Comparison of ENCODE assay signal across 2 cellular contexts in the genomic region with DNA sequence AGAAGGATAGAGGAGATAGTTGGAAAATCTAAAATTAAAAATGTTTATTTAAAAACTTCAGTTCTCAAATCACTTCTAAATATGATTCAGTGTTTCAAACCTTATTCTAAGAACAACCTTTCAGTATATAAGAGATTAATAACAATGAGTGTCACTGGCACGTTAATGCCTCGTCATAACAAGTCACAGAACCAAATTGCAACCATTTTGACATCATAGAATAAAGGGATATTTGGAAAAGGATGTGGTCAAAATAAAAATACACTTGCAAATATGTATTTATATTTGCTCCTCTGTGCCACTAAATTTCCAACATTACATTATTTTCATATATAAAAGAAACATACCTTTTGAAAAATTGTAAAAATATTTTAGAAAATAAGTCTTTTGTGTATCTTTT.
TF ChIP-seq lines count a peak whose summit lies in the region.

No MANE protein-coding gene starts in this region.

TF ChIP-seq in HepG2, 621 proteins besides CTCF, POLR2A, EP300 and RAD21:
- no peak for TF ChIP-seq ZXDC (CRISPR knock-in tag; IDR thresholded peaks at IDR 0.05)
- TF ChIP-seq CREB1 (IDR thresholded peaks at IDR 0.05) = peak; percentile 21; the same call in 1 of the 2 replicates
- no peak for TF ChIP-seq CREB1 (CRISPR knock-in tag; IDR thresholded peaks at IDR 0.05)
TF ChIP-seq in HepG2: peak in this region for 1.

TF ChIP-seq in endothelial cell of umbilical vein, 7 proteins besides CTCF, POLR2A, EP300 and RAD21:
- TF ChIP-seq POLR2AphosphoS5 (IDR thresholded peaks at IDR 0.05; ENCODE audit: insufficient read depth, low read depth, low read length) (no peak), MYC (IDR thresholded peaks at IDR 0.05; ENCODE audit: low read depth, low read length) (no peak), GATA2 (IDR thresholded peaks at IDR 0.05; ENCODE audit: insufficient read depth, insufficient read length, low read depth, low read length) (no peak), JUN (IDR thresholded peaks at IDR 0.05; ENCODE audit: borderline replicate concordance, insufficient read depth, insufficient read length, low read depth) (no peak), EZH2 (IDR thresholded peaks at IDR 0.05; ENCODE audit: borderline replicate concordance, low read depth, low read length, severe bottlenecking) (no peak), FOS (IDR thresholded peaks at IDR 0.05; ENCODE audit: borderline replicate concordance, insufficient read depth, low read length) (no peak)
- TF ChIP-seq, protein P1, sequence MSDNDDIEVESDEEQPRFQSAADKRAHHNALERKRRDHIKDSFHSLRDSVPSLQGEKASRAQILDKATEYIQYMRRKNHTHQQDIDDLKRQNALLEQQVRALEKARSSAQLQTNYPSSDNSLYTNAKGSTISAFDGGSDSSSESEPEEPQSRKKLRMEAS (IDR thresholded peaks at IDR 0.05; ENCODE audit: insufficient read depth, insufficient read length) = no peak
